ENCODE assay signal across 19 cellular contexts in the genomic region with DNA sequence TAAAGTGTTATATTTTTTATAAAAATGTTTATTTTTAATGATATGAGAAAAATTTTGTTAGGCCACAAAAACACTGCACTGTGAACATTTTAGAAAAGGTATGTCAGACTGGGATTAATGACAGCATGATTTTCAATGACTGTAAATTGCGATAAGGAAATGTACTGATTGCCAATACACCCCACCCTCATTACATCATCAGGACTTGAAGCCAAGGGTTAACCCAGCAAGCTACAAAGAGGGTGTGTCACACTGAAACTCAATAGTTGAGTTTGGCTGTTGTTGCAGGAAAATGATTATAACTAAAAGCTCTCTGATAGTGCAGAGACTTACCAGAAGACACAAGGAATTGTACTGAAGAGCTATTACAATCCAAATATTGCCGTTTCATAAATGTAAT.
A peak's percentile ranks its signal among the peaks of the same experiment; 100 is the strongest.
DNase-seq lines count a peak whose midpoint lies in the region; ATAC-seq, FAIRE-seq and TF ChIP-seq lines count a peak whose summit lies in the region.
"Had no signal": no experiment of that assay in that cellular context is flagged by ENCODE, and none has a peak within 500 bp of the region (broad histone marks: within the 10 kb centered on the region; RNA-seq: fewer than 3 reads in every experiment).

No MANE protein-coding gene starts in this region.

- H3K9me3 ChIP-seq in HEK293 (ENCODE audit: control insufficient read depth, insufficient read depth, low read depth, low read length) (no peaks in the 10 kb centered on the region), K562 (replicated peaks; ENCODE audit: control insufficient read depth, insufficient read depth, low read depth, low read length) (no peaks in the 10 kb centered on the region), osteoblast (ENCODE audit: low read depth, low read length) (no peaks in the 10 kb centered on the region)
- H3K9me3 ChIP-seq: BLaER1 treated with 17β-estradiol and CSF1 and Interleukin-3, amounts not matched to agents 10 nM and 100 nM had no signal

- in situ Hi-C loops in K562 (cut with MboI): no loop called here

- H3K79me2 ChIP-seq in K562 (ENCODE audit: control insufficient read depth, insufficient read depth, low read length) (no peaks in the 10 kb centered on the region), osteoblast (ENCODE audit: insufficient read depth, low read length) (no peaks in the 10 kb centered on the region)
- H3K79me2 ChIP-seq: parathyroid adenoma had no signal

- H3K4me3 ChIP-seq in HEK293 (ENCODE audit: low read depth, low read length): no peak overlapping the region
- H3K4me3 ChIP-seq in K562: no peak overlapping the region
- no peak overlapping the region for H3K4me3 ChIP-seq in osteoblast (ENCODE audit: insufficient read depth, low read length)
- H3K4me3 ChIP-seq: BLaER1 treated with 17β-estradiol and CSF1 and Interleukin-3, amounts not matched to agents 10 nM and 100 nM had no signal

- H3K4me2 ChIP-seq in K562 (ENCODE audit: insufficient read depth, low read length) (no peak overlapping the region), osteoblast (ENCODE audit: insufficient read depth, low read length) (no peak overlapping the region)
- H3K4me2 ChIP-seq: BLaER1 treated with 17β-estradiol and CSF1 and Interleukin-3, amounts not matched to agents 10 nM and 100 nM had no signal

- no peaks in the 10 kb centered on the region for H3K9me1 ChIP-seq in K562 (ENCODE audit: control insufficient read depth, insufficient read depth, low read length)

- ATAC-seq in K562 (no peak), sciatic nerve (peak; percentile 52), GM18519 (IDR thresholded peaks at IDR 0.05; ENCODE audit: low FRiP score, unreplicated experiment) (no peak), GM21786 (IDR thresholded peaks at IDR 0.05; ENCODE audit: unreplicated experiment) (no peak)
- ATAC-seq: left lobe of liver; SK-N-SH treated with all-trans-retinoic acid at 6 μM for 48 hours; stimulated activated effector memory CD8-positive, alpha-beta T cell treated with anti-CD3 and anti-CD28 coated beads, Interleukin-12 subunit alpha, Interleukin-12 subunit beta, amount 100 ng/mL, for 72 hours had no signal

- H3K27me3 ChIP-seq in K562 (ENCODE audit: control insufficient read depth in 2 of 2, insufficient read depth in 2 of 2, low read length in 2 of 2): peaks cover 18 to 27% of the 10 kb centered on the region in 2 experiments
- H3K27me3 ChIP-seq in osteoblast (ENCODE audit: insufficient read depth, low read length): no peaks in the 10 kb centered on the region
- H3K27me3 ChIP-seq: BLaER1 treated with 17β-estradiol and CSF1 and Interleukin-3, amounts not matched to agents 10 nM and 100 nM had no signal

- no peak for TF ChIP-seq POLR2A in K562 (conservative IDR thresholded peaks at IDR 0.05)

- TF ChIP-seq RAD21 in K562 (CRISPR knock-in tag; conservative IDR thresholded peaks at IDR 0.05 in 1 of 2, IDR thresholded peaks at IDR 0.05 in 1 of 2): no peak

- H3K4me1 ChIP-seq in HEK293 (ENCODE audit: control insufficient read depth, insufficient read depth, low read length) (no peaks in the 10 kb centered on the region), K562 (replicated peaks in 1 of 2; ENCODE audit: control insufficient read depth in 2 of 2, insufficient read depth in 2 of 2, low read length in 2 of 2) (no peaks in the 10 kb centered on the region), osteoblast (ENCODE audit: insufficient read depth, low read length) (peaks cover 22% of the 10 kb centered on the region)
- H3K4me1 ChIP-seq: BLaER1 treated with 17β-estradiol and CSF1 and Interleukin-3, amounts not matched to agents 10 nM and 100 nM; parathyroid adenoma had no signal

- no peaks in the 10 kb centered on the region for H4K20me1 ChIP-seq in K562 (replicated peaks; ENCODE audit: control insufficient read depth, insufficient read depth, low read length)
- H4K20me1 ChIP-seq in osteoblast (ENCODE audit: insufficient read depth, low read length): no peaks in the 10 kb centered on the region
- H4K20me1 ChIP-seq: BLaER1 treated with 17β-estradiol and CSF1 and Interleukin-3, amounts not matched to agents 10 nM and 100 nM had no signal

- H3K9ac ChIP-seq in K562 (ENCODE audit: insufficient read depth in 1 of 2, low read depth in 2 of 2, low read length in 2 of 2): no peak overlapping the region
- H3K9ac ChIP-seq: BLaER1 treated with 17β-estradiol and CSF1 and Interleukin-3, amounts not matched to agents 10 nM and 100 nM; parathyroid adenoma had no signal

- TF ChIP-seq CTCF in HEK293 (tag by site-specific recombination; IDR thresholded peaks at IDR 0.05) (no peak), K562 (IDR thresholded peaks at IDR 0.05 in 2 of 3, conservative IDR thresholded peaks at IDR 0.05 in 1 of 3; ENCODE audit: insufficient read depth in 2 of 3, low read depth in 1 of 3, low read length in 3 of 3) (no peak), osteoblast (IDR thresholded peaks at IDR 0.05; ENCODE audit: extremely low read depth, low read depth, low read length) (no peak)

- intact Hi-C loops in K562 (cut with micrococcal nuclease) (no loop called here), sciatic nerve (cut with DNase I) (no loop called here)

- H3K36me3 ChIP-seq in HEK293 (ENCODE audit: control insufficient read depth in 2 of 2, insufficient read depth in 1 of 2, low read length in 2 of 2) (peaks cover 0 to 12% of the 10 kb centered on the region in 2 experiments; a peak in 1 of 3 replicates), K562 (ENCODE audit: control insufficient read depth, insufficient read depth, low read length) (no peaks in the 10 kb centered on the region), osteoblast (ENCODE audit: insufficient read depth, low read length) (peaks cover 37% of the 10 kb centered on the region)
- H3K36me3 ChIP-seq: BLaER1 treated with 17β-estradiol and CSF1 and Interleukin-3, amounts not matched to agents 10 nM and 100 nM had no signal

- H2AFZ ChIP-seq in K562 (ENCODE audit: low read depth, low read length) (no peak overlapping the region), osteoblast (ENCODE audit: low read length) (no peak overlapping the region)
- H2AFZ ChIP-seq: parathyroid adenoma had no signal

- no peak for FAIRE-seq in K562 (lab: Jason Lieb, UNC)

- no TSS peak for BruUV-seq in K562 (replicated peaks; lab: Mats Ljungman, UMichigan)

- 2% methylated on average over 2 of the region's 2 CpGs for WGBS in K562 (ENCODE audit: insufficient coverage, low coverage, missing lambda C conversion rate)

- no peak for DNase-seq in K562 (ENCODE audit: extremely low read depth in 1 of 4, low spot score in 3 of 4)
- peak; percentile 60 for DNase-seq in fibroblast of peridontal ligament (ENCODE audit: extremely low read depth)
- no peak for DNase-seq in sciatic nerve (ENCODE audit: low spot score)
- DNase-seq in osteoblast (ENCODE audit: insufficient read length, low spot score, missing footprints): no peak
- DNase-seq in anterior cingulate cortex (lab: John Stamatoyannopoulos, UW): no peak
- DNase-seq: activated CD4-positive, alpha-beta T cell treated with anti-CD3 and anti-CD28 coated beads, Interleukin-2, amount 50 U/mL, for 4 hours; DMS 273 treated with DMSO at 0.1 percent for 48 hours; MM.1S; NCI-H1694 treated with DMSO at 0.1 percent for 48 hours; NCI-H446; trophoblast cell had no signal

- POLR2A ChIA-PET in HEK293 (lab: Yijun Ruan, JAX): no interaction called here
- POLR2A ChIA-PET in K562 (lab: Yijun Ruan, JAX): no interaction called here

- CTCF ChIA-PET in HEK293 (lab: Yijun Ruan, JAX) (no interaction called here), K562 (lab: Yijun Ruan, JAX; ENCODE audit: low intra/inter-chr PET ratio) (no interaction called here)

- TF ChIP-seq EP300 in K562 (IDR thresholded peaks at IDR 0.05; ENCODE audit: low read length): no peak

- H3K27ac ChIP-seq in HEK293 (ENCODE audit: extremely low read depth, low read depth, low read length) (no peak overlapping the region), K562 (ENCODE audit: extremely low read depth, low read depth, low read length) (no peak overlapping the region), osteoblast (ENCODE audit: low read depth, low read length) (no peak overlapping the region)
- H3K27ac ChIP-seq: BLaER1 treated with 17β-estradiol and CSF1 and Interleukin-3, amounts not matched to agents 10 nM and 100 nM; parathyroid adenoma had no signal

TF ChIP-seq in HEK293, 187 proteins besides CTCF, POLR2A, EP300 and RAD21 (continues in another document):
- TF ChIP-seq ZNF558 (tag by site-specific recombination; IDR thresholded peaks at IDR 0.05) (no peak), ZNF473 (tag by site-specific recombination; IDR thresholded peaks at IDR 0.05) (no peak), KLF17 (tag by site-specific recombination; IDR thresholded peaks at IDR 0.05) (peak; percentile 42; the same call in 1 of the 2 replicates)
- TF ChIP-seq, protein P1, sequence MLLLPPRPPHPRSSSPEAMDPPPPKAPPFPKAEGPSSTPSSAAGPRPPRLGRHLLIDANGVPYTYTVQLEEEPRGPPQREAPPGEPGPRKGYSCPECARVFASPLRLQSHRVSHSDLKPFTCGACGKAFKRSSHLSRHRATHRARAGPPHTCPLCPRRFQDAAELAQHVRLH (tag by site-specific recombination; IDR thresholded peaks at IDR 0.05): no peak

TF ChIP-seq in K562, 482 proteins besides CTCF, POLR2A, EP300 and RAD21:
- no peak for TF ChIP-seq CEBPG (CRISPR knock-in tag; IDR thresholded peaks at IDR 0.05)
- TF ChIP-seq CEBPG (tag; conservative IDR thresholded peaks at IDR 0.05 in 1 of 2, IDR thresholded peaks at IDR 0.05 in 1 of 2): peak in 1 of 2 experiments; percentile 25; a peak in 1 of 4 replicates
- TF ChIP-seq FOXJ2 (tag; IDR thresholded peaks at IDR 0.05): peak; percentile 28; the same call in 1 of the 2 replicates
- no peak for TF ChIP-seq PHB2 (IDR thresholded peaks at IDR 0.05; ENCODE audit: low read depth)
- no peak for TF ChIP-seq ZNF57 (CRISPR knock-in tag; IDR thresholded peaks at IDR 0.05)

Comparison
In these comparisons a context has a peak if more than half of its experiments do, and no peak if none do; other contexts are left out.
1. Of the 44 proteins assayed by ChIP-seq in both K562 and HEK293: peak only in K562: none; only in HEK293: ATF2, KLF1 and KLF10; in both: none; in neither: 41.